Comparison of ENCODE assay signal across 8 cellular contexts in the genomic region with DNA sequence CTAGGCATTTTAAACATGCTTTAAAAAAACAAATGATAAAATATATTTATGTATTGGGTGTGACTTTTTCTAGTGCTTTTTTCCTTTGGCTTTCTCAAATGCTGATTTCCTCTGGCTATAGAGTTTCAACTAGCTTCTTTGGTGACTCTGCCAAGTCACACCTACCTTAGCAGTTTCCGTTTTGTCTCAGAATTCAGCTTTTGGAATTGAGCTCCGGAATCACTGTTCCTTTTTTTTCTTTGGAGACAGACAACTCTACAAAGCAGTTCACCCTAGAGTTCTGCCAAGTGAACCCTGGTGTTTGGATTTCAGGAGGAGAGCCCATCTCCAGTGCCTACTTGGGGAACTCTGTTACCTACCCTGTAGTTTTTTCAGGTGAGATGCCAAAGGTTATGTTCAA.
DNase-seq lines count a peak whose midpoint lies in the region; ATAC-seq, FAIRE-seq and TF ChIP-seq lines count a peak whose summit lies in the region.

No MANE protein-coding gene starts in this region.

- DNase-seq in activated T-cell treated with anti-CD3 and anti-CD28 coated beads, Interleukin-2, amount 50 U/mL, for 72 hours, result no peak
- no peak for DNase-seq in activated T-cell treated with anti-CD3 and anti-CD28 coated beads, Interleukin-2, amount 50 U/mL, for 1 hour
- peak; percentile 4 for DNase-seq in astrocyte (ENCODE audit: low read depth)
- DNase-seq in NCI-H2081 treated with DMSO at 0.1 percent for 48 hours (lab: John Stamatoyannopoulos, UW), result no peak
- DNase-seq in SKM-1 (lab: John Stamatoyannopoulos, UW; ENCODE audit: unreplicated experiment), result no peak
- DNase-seq in activated CD8-positive, alpha-beta memory T cell treated with anti-CD3 and anti-CD28 coated beads, Interleukin-2, amount 50 U/mL, for 4 hours, result no peak

- no peaks in the 10 kb centered on the region for H3K36me3 ChIP-seq in astrocyte (ENCODE audit: insufficient read depth, low read length)
- H3K36me3 ChIP-seq in subcutaneous abdominal adipose tissue (ENCODE audit: control insufficient read depth in 5 of 5, insufficient read depth in 5 of 5, low read length in 5 of 5), result no peaks in the 10 kb centered on the region

- TF ChIP-seq CTCF in astrocyte (IDR thresholded peaks at IDR 0.05; ENCODE audit: insufficient read depth, low read depth, low read length), result no peak

- H3K9ac ChIP-seq in astrocyte (ENCODE audit: low read length), result peak overlapping the region; percentile 32
- peak overlapping the region in 3 of 5 donors; percentile 23 to 53 (median 44) for H3K9ac ChIP-seq in subcutaneous abdominal adipose tissue (ENCODE audit: low read length in 5 of 5)

- H3K27ac ChIP-seq in astrocyte (ENCODE audit: low read depth, low read length), result peak overlapping the region; percentile 33
- H3K27ac ChIP-seq in subcutaneous abdominal adipose tissue (ENCODE audit: low read depth, low read length), result no peak overlapping the region

- H3K27me3 ChIP-seq in astrocyte (ENCODE audit: insufficient read depth, low read length), result no peaks in the 10 kb centered on the region
- no peaks in the 10 kb centered on the region for H3K27me3 ChIP-seq in subcutaneous abdominal adipose tissue (ENCODE audit: control insufficient read depth in 5 of 5, insufficient read depth in 4 of 5, low read length in 5 of 5)

- H4K20me1 ChIP-seq in astrocyte (ENCODE audit: insufficient read depth, low read length), result no peaks in the 10 kb centered on the region

- H3K36me3 Mint-ChIP-seq in activated T-cell treated with anti-CD3 and anti-CD28 coated beads, Interleukin-2, amount 50 U/mL, for 72 hours (ENCODE audit: insufficient read depth in 2 of 2), result no peaks in the 10 kb centered on the region
- no peaks in the 10 kb centered on the region for H3K36me3 Mint-ChIP-seq in astrocyte (ENCODE audit: low read depth, unreplicated experiment)

- no peaks in the 10 kb centered on the region for H3K79me2 ChIP-seq in astrocyte (ENCODE audit: insufficient read depth, low read length)

- H3K27me3 Mint-ChIP-seq in activated T-cell treated with anti-CD3 and anti-CD28 coated beads, Interleukin-2, amount 50 U/mL, for 72 hours (ENCODE audit: low read depth), result peaks cover 22% of the 10 kb centered on the region
- H3K27me3 Mint-ChIP-seq in astrocyte (ENCODE audit: low read depth, unreplicated experiment), result no peaks in the 10 kb centered on the region

- peak overlapping the region; percentile 44 for H3K4me3 ChIP-seq in astrocyte (ENCODE audit: insufficient read depth, low read depth, low read length)
- H3K4me3 ChIP-seq in subcutaneous abdominal adipose tissue (ENCODE audit: low read depth in 1 of 5, low read length in 5 of 5), result peak overlapping the region in 3 of 5 donors; percentile 0 to 33 (median 13)

- H2AFZ ChIP-seq in astrocyte (ENCODE audit: low read depth, low read length), result peak overlapping the region; percentile 37

- H3K4me1 ChIP-seq in astrocyte (ENCODE audit: insufficient read depth, low read length) (peaks cover 7% of the 10 kb centered on the region), subcutaneous abdominal adipose tissue (ENCODE audit: control insufficient read depth in 5 of 5, insufficient read depth in 5 of 5, low read length in 5 of 5) (peaks cover 0 to 15% (median 9%) of the 10 kb centered on the region in 5 donors)

- ATAC-seq in activated T-cell treated with anti-CD3 and anti-CD28 coated beads, Interleukin-2, amount 50 U/mL, for 72 hours (replicated peaks in 1 of 2), result peak; percentile 35 to 39
- peak; percentile 24 for ATAC-seq in HG03045 (IDR thresholded peaks at IDR 0.05; ENCODE audit: unreplicated experiment)

- H3K9me3 Mint-ChIP-seq in activated T-cell treated with anti-CD3 and anti-CD28 coated beads, Interleukin-2, amount 50 U/mL, for 72 hours, result no peaks in the 10 kb centered on the region
- no peaks in the 10 kb centered on the region for H3K9me3 Mint-ChIP-seq in astrocyte (ENCODE audit: unreplicated experiment)

- H3K9me3 ChIP-seq in astrocyte (ENCODE audit: insufficient read depth, low read depth, low read length), result no peaks in the 10 kb centered on the region
- no peaks in the 10 kb centered on the region for H3K9me3 ChIP-seq in subcutaneous abdominal adipose tissue (ENCODE audit: control insufficient read depth in 5 of 5, low read length in 5 of 5)

- peak overlapping the region; percentile 22 for H3K27ac Mint-ChIP-seq in activated T-cell treated with anti-CD3 and anti-CD28 coated beads, Interleukin-2, amount 50 U/mL, for 72 hours
- H3K27ac Mint-ChIP-seq in astrocyte (ENCODE audit: unreplicated experiment), result peak overlapping the region; percentile 37

- H3K4me1 Mint-ChIP-seq in activated T-cell treated with anti-CD3 and anti-CD28 coated beads, Interleukin-2, amount 50 U/mL, for 72 hours (ENCODE audit: low read depth), result peaks cover 25% of the 10 kb centered on the region
- peaks cover 18% of the 10 kb centered on the region for H3K4me1 Mint-ChIP-seq in astrocyte (ENCODE audit: low read depth, unreplicated experiment)

- H3K4me2 ChIP-seq in astrocyte (ENCODE audit: low read length), result peak overlapping the region; percentile 76

- no peak for FAIRE-seq in astrocyte (lab: Jason Lieb, UNC)

- H3K4me3 Mint-ChIP-seq in activated T-cell treated with anti-CD3 and anti-CD28 coated beads, Interleukin-2, amount 50 U/mL, for 72 hours, result peak overlapping the region; percentile 53 to 71
- no peak overlapping the region for H3K4me3 Mint-ChIP-seq in astrocyte (ENCODE audit: unreplicated experiment)
